Comparison of ENCODE assay signal across 1 cellular context in genomic region chr3:150733373-150733935, GRCh38.
TF ChIP-seq lines count a peak whose summit lies in the region.

No MANE protein-coding gene starts in this region.

TF ChIP-seq in K562, 482 proteins besides CTCF, POLR2A, EP300 and RAD21 (continued from another document and continues in another):
- TF ChIP-seq ZNF445 (CRISPR knock-in tag; IDR thresholded peaks at IDR 0.05; ENCODE audit: low read depth) (no peak), CTBP1 (IDR thresholded peaks at IDR 0.05; ENCODE audit: borderline replicate concordance) (peak; percentile 36; the same call in 1 of the 2 replicates), CLOCK (CRISPR knock-in tag; IDR thresholded peaks at IDR 0.05; ENCODE audit: borderline replicate concordance) (no peak), BHLHE40 (IDR thresholded peaks at IDR 0.05; ENCODE audit: low read length) (peak; percentile 67; the same call in 1 of the 2 replicates), HMGXB4 (CRISPR knock-in tag; IDR thresholded peaks at IDR 0.05) (no peak), CUX1 (CRISPR knock-in tag; IDR thresholded peaks at IDR 0.05) (no peak), TCF15 (CRISPR knock-in tag; IDR thresholded peaks at IDR 0.05) (no peak), KAT2B (IDR thresholded peaks at IDR 0.05; ENCODE audit: low read depth, low read length) (no peak), ZNF280B (CRISPR knock-in tag; IDR thresholded peaks at IDR 0.05) (no peak), SFPQ (IDR thresholded peaks at IDR 0.05; ENCODE audit: low read depth, low read length) (no peak), MEF2D (tag; conservative IDR thresholded peaks at IDR 0.05; ENCODE audit: low read depth) (no peak), HBP1 (CRISPR knock-in tag; IDR thresholded peaks at IDR 0.05) (no peak), ELF2 (CRISPR knock-in tag; IDR thresholded peaks at IDR 0.05) (no peak), ZSCAN32 (CRISPR knock-in tag; IDR thresholded peaks at IDR 0.05) (no peak), GATAD2A (IDR thresholded peaks at IDR 0.05) (no peak), HINFP (tag; conservative IDR thresholded peaks at IDR 0.05; ENCODE audit: low read depth) (no peak), RBFOX2 (IDR thresholded peaks at IDR 0.05; ENCODE audit: low read depth, low read length) (peak; percentile 64), ESRRA (IDR thresholded peaks at IDR 0.05; ENCODE audit: borderline replicate concordance, low read depth) (peak; percentile 41; the same call in 1 of the 2 replicates), ZFP91 (CRISPR knock-in tag; IDR thresholded peaks at IDR 0.05) (no peak), PKNOX1 (IDR thresholded peaks at IDR 0.05) (peak; percentile 74; the same call in 1 of the 2 replicates), MCM2 (IDR thresholded peaks at IDR 0.05; ENCODE audit: low read depth) (no peak), ETS2 (tag; IDR thresholded peaks at IDR 0.05; ENCODE audit: borderline replicate concordance, poor library complexity, severe bottlenecking) (no peak), BRF1 (IDR thresholded peaks at IDR 0.05; ENCODE audit: borderline replicate concordance, extremely low read depth, insufficient read length) (no peak), ZNF609 (CRISPR knock-in tag; IDR thresholded peaks at IDR 0.05; ENCODE audit: borderline replicate concordance) (no peak), GTF2E2 (tag; IDR thresholded peaks at IDR 0.05) (no peak), HDAC2 (IDR thresholded peaks at IDR 0.05) (peak; percentile 73; the same call in 1 of the 2 replicates), NCOA2 (IDR thresholded peaks at IDR 0.05; ENCODE audit: partially characterized antibody in 2 of 2) (no peak), CC2D1A (IDR thresholded peaks at IDR 0.05) (peak; percentile 90; the same call in 1 of the 2 replicates)
